In the genomic region with DNA sequence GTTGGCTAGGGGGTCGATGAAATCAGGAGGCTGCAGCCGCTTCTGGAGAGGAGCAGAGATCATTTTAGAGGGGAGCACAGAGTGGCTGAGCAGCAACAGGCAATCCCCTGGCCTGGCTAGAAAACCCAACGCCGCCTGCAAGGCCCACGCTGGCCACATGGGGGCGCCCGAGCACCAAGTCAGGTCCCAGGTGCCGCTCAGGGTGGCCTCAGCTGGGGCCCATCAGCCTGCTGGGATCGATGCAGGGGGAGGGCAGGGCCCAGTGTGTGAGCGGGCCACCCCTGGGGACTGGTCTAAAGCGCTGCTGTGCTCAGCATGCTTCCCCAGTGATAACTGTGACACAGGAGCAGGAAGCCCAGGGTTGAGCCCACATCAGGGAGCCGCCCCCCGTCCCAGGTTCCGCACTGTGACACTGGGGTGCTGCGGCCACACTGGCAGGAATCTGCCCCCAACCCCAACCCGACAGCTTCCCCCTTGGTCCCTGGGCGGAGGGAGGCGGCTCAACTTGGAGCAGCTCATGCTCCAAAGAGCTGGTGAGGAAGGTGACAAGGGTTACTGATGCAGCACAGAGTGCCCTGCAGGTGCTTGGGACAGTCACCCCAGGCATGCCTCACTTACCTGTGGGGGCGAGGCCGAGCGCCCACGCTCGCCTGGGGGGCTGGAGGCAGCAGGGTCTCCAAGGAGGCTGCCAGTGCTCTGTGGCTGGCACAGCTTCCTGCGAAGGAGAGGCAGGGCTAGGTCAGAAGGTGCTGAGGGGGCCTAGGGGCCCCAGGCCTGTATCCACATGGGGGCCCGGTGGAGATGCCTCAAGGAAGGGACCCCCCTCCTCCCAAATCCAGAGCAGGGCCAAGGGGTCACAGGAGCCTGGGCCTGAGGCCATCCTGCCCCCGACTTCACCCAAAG, we compare ENCODE assay signal across 8 cellular contexts. TPM values are rescaled to one million over a fixed set of nuclear protein-coding genes. Genes with fewer than 3 reads are reported as not detected.
DNase-seq lines count a peak whose midpoint lies in the region; ATAC-seq, FAIRE-seq and TF ChIP-seq lines count a peak whose summit lies in the region.

No MANE protein-coding gene starts in this region.

- DNase-seq in AG08395 (ENCODE audit: low spot score) (peak; percentile 78), GM19239 (ENCODE audit: insufficient read length, low spot score) (peak; percentile 93), NCI-H1436 (lab: John Stamatoyannopoulos, UW) (peak; percentile 87), WERI-Rb-1 (peak; percentile 89), brain microvascular endothelial cell (peak; percentile 75), keratinocyte (ENCODE audit: low read depth, low spot score) (no peak)
- DNase-seq in stimulated activated CD4-positive, alpha-beta T cell treated with anti-CD3 and anti-CD28 coated beads, Interleukin-1b, Interleukin-23, amount 100 ng/mL, for 48 hours, result peak; percentile 84

- dilution Hi-C loops in keratinocyte (cut with MboI; ENCODE audit: extremely low pct_ligation_motif_present, low sequenced_read_pairs), result no loop called here

- TF ChIP-seq CTCF in WERI-Rb-1 (IDR thresholded peaks at IDR 0.05; ENCODE audit: low read depth, low read length) (peak; percentile 97), brain microvascular endothelial cell (IDR thresholded peaks at IDR 0.05; ENCODE audit: low read depth, low read length, missing control alignments) (peak; percentile 97), keratinocyte (optimal IDR thresholded peaks at IDR 0.05 in 1 of 3, IDR thresholded peaks at IDR 0.05 in 1 of 3, conservative IDR thresholded peaks at IDR 0.05 in 1 of 3; ENCODE audit: extremely low read depth in 1 of 3, insufficient read depth in 2 of 3, low read length in 3 of 3) (peak; percentile 91 to 99 (median 96))

- H3K9me3 ChIP-seq in WERI-Rb-1 (ENCODE audit: severe bottlenecking), result no peaks in the 10 kb centered on the region
- H3K9me3 ChIP-seq in keratinocyte (ENCODE audit: control insufficient read depth, low read depth, low read length), result no peaks in the 10 kb centered on the region

- no peak for ATAC-seq in HG02840 (IDR thresholded peaks at IDR 0.05; ENCODE audit: low FRiP score, unreplicated experiment)

- H3K4me1 ChIP-seq in keratinocyte (ENCODE audit: control insufficient read depth, extremely low read depth, insufficient read depth, low read length), result peaks cover 10% of the 10 kb centered on the region

- H3K79me2 ChIP-seq in keratinocyte (ENCODE audit: control insufficient read depth, insufficient read depth, low read length), result peaks cover 12% of the 10 kb centered on the region

- H3K27me3 ChIP-seq in WERI-Rb-1 (ENCODE audit: insufficient read depth, low read depth, severe bottlenecking) (no peaks in the 10 kb centered on the region), brain microvascular endothelial cell (replicated peaks) (no peaks in the 10 kb centered on the region), keratinocyte (ENCODE audit: control insufficient read depth, extremely low read depth, insufficient read depth, low read length) (no peaks in the 10 kb centered on the region)

- H3K4me3 ChIP-seq in WERI-Rb-1 (ENCODE audit: low read depth, low read length) (no peak overlapping the region), brain microvascular endothelial cell (ENCODE audit: low read depth, low read length) (no peak overlapping the region), keratinocyte (ENCODE audit: control insufficient read depth in 2 of 3, extremely low read depth in 1 of 3, insufficient read depth in 2 of 3, low read depth in 1 of 3, low read length in 3 of 3) (no peak overlapping the region)

- H4K20me1 ChIP-seq in keratinocyte (ENCODE audit: control insufficient read depth, extremely low read depth, insufficient read depth, low read length), result no peaks in the 10 kb centered on the region

- H3K4me2 ChIP-seq in keratinocyte (ENCODE audit: control insufficient read depth, extremely low read depth, insufficient read depth, low read depth, low read length), result no peak overlapping the region

- H3K36me3 ChIP-seq in WERI-Rb-1 (peaks cover 19% of the 10 kb centered on the region), brain microvascular endothelial cell (replicated peaks) (peaks cover 31% of the 10 kb centered on the region), keratinocyte (ENCODE audit: control insufficient read depth in 2 of 2, extremely low read depth in 1 of 2, insufficient read depth in 2 of 2, low read length in 2 of 2) (peaks cover 33 to 50% of the 10 kb centered on the region in 2 experiments)

- no peak overlapping the region for H3K9ac ChIP-seq in keratinocyte (ENCODE audit: control insufficient read depth, extremely low read depth, insufficient read depth, low read length)

- in situ Hi-C loops in brain microvascular endothelial cell (cut with HindIII; ENCODE audit: low pct_ligation_motif_present, low sequenced_read_pairs), result no loop called here

- H3K9me1 ChIP-seq in keratinocyte (ENCODE audit: control insufficient read depth, extremely low read depth, insufficient read depth, low read length), result no peaks in the 10 kb centered on the region

- no peak overlapping the region for H2AFZ ChIP-seq in keratinocyte (ENCODE audit: control insufficient read depth, low read length)

- FAIRE-seq in GM19239 (lab: Jason Lieb, UNC) (peak; percentile 84), keratinocyte (lab: Jason Lieb, UNC) (no peak)

- H3K27ac ChIP-seq in WERI-Rb-1, result no peak overlapping the region
- no peak overlapping the region for H3K27ac ChIP-seq in brain microvascular endothelial cell
- H3K27ac ChIP-seq in keratinocyte (ENCODE audit: control insufficient read depth, insufficient read depth, low read length), result no peak overlapping the region

RNA-seq across cellular contexts. Expression of a gene that starts 13.3 kb away (rescaled TPM):
- 3.5 to 8.3 TPM (median 7.0 TPM) in 3 replicates for polyA plus RNA-seq in keratinocyte
- polyA plus RNA-seq in keratinocyte (2011; ENCODE audit: low read depth), result 0.60 TPM
- 3.1 and 7.3 TPM in 2 replicates for polyA plus RNA-seq in keratinocyte (2011; cell fraction: cytosol; rRNA removed)
- 17.4 and 28.2 TPM in 2 replicates for polyA plus RNA-seq in keratinocyte (2011; cell fraction: nucleus; rRNA removed)
- 7.7 and 10.7 TPM in 2 replicates for polyA plus RNA-seq in keratinocyte (2012; ENCODE audit: low replicate concordance)
- polyA minus RNA-seq in keratinocyte, result 3.3 to 6.8 TPM (median 5.9 TPM) in 3 replicates
- polyA minus RNA-seq in keratinocyte (2011; cell fraction: cytosol; rRNA and poly(A)+ RNA removed), result 15.5 TPM
- 6.5 and 8.8 TPM in 2 replicates for polyA minus RNA-seq in keratinocyte (2011; cell fraction: nucleus; rRNA and poly(A)+ RNA removed)

RNA-seq across cellular contexts. Expression of a gene that starts 32.0 kb away (rescaled TPM):
- polyA plus RNA-seq in keratinocyte, result 7.5 to 11.3 TPM (median 10.8 TPM) in 3 replicates
- polyA plus RNA-seq in keratinocyte (2011; ENCODE audit: low read depth), result 3.6 TPM
- 4.1 and 15.9 TPM in 2 replicates for polyA plus RNA-seq in keratinocyte (2011; cell fraction: cytosol; rRNA removed)
- 12.5 and 15.5 TPM in 2 replicates for polyA plus RNA-seq in keratinocyte (2011; cell fraction: nucleus; rRNA removed)
- polyA plus RNA-seq in keratinocyte (2012; ENCODE audit: low replicate concordance), result 10.1 and 20.9 TPM in 2 replicates
- polyA minus RNA-seq in keratinocyte, result 2.2 to 9.2 TPM (median 4.5 TPM) in 3 replicates
- polyA minus RNA-seq in keratinocyte (2011; cell fraction: cytosol; rRNA and poly(A)+ RNA removed), result 34.0 TPM
- 10.2 and 19.3 TPM in 2 replicates for polyA minus RNA-seq in keratinocyte (2011; cell fraction: nucleus; rRNA and poly(A)+ RNA removed)

RNA-seq across cellular contexts. Expression of a gene that starts 53.8 kb away (rescaled TPM):
- polyA plus RNA-seq in keratinocyte, result not detected in 3 replicates
- polyA plus RNA-seq in keratinocyte (2011; ENCODE audit: low read depth), result not detected
- polyA plus RNA-seq in keratinocyte (2011; cell fraction: cytosol; rRNA removed), result not detected in 2 replicates
- not detected in 2 replicates for polyA plus RNA-seq in keratinocyte (2011; cell fraction: nucleus; rRNA removed)
- not detected in 2 replicates for polyA plus RNA-seq in keratinocyte (2012; ENCODE audit: low replicate concordance)
- polyA minus RNA-seq in keratinocyte, result not detected in 3 replicates
- polyA minus RNA-seq in keratinocyte (2011; cell fraction: cytosol; rRNA and poly(A)+ RNA removed), result not detected
- not detected in 2 replicates for polyA minus RNA-seq in keratinocyte (2011; cell fraction: nucleus; rRNA and poly(A)+ RNA removed)
